ENCODE assay signal across 8 cellular contexts in genomic region chr16:23836078-23836403, GRCh38. TPM values are rescaled to one million over a fixed set of nuclear protein-coding genes. Genes with fewer than 3 reads are reported as not detected.
A peak's percentile ranks its signal among the peaks of the same experiment; 100 is the strongest.
DNase-seq lines count a peak whose midpoint lies in the region; ATAC-seq, FAIRE-seq and TF ChIP-seq lines count a peak whose summit lies in the region.

No MANE protein-coding gene starts in this region.

- H3K79me1 ChIP-seq in H1 (ENCODE audit: low read depth, low read length): no peaks in the 10 kb centered on the region

- H3K23ac ChIP-seq in H1 (ENCODE audit: insufficient read length): no peak overlapping the region

- no peak overlapping the region for H3K56ac ChIP-seq in H1 (replicated peaks; ENCODE audit: insufficient read length, low read depth, low read length)

- CTCF ChIA-PET in activated CD4-positive, alpha-beta T cell treated with anti-CD3 and anti-CD28 coated beads for 36 hours (lab: Charles Lee): interaction anchor here (0.9 to 1.0 kb wide), 2 partner anchors 8 to 174 kb away, joined by 3 read pairs; no protein-coding TSS in a partner anchor
- CTCF ChIA-PET in H1 (lab: Charles Lee; ENCODE audit: partially characterized antibody): interaction anchor here (1.0 kb wide), 1 partner anchor 35 kb away, joined by 3 read pairs; no protein-coding TSS in a partner anchor

- no peak overlapping the region for H3K27ac Mint-ChIP-seq in activated CD4-positive, alpha-beta T cell treated with anti-CD3 and anti-CD28 coated beads for 36 hours

- H4K91ac ChIP-seq in H1 (replicated peaks; ENCODE audit: insufficient read length, low read length): no peak overlapping the region

- FAIRE-seq in H1 (lab: Jason Lieb, UNC): no peak

- TF ChIP-seq EP300 in H1 (IDR thresholded peaks at IDR 0.05; ENCODE audit: borderline replicate concordance in 1 of 2, low read depth in 2 of 2, low read length in 2 of 2): no peak

- no peaks in the 10 kb centered on the region for H3K36me3 ChIP-seq in H1 (ENCODE audit: control insufficient read depth in 2 of 4, insufficient read depth in 4 of 4, low read length in 3 of 4)

- intact Hi-C loops in activated CD4-positive, alpha-beta T cell treated with anti-CD3 and anti-CD28 coated beads for 36 hours (cut with DNase I, micrococcal nuclease): loop anchor here in 1 of 2 experiments (2.0 to 5.0 kb wide), 4 partner anchors 33 to 279 kb away; partner anchors contain the start of genes EARS2 and UBFD1

- H3K4me1 ChIP-seq in H1 (replicated peaks in 1 of 4; ENCODE audit: control insufficient read depth in 3 of 4, insufficient read depth in 4 of 4, low read length in 3 of 4): peaks cover 3 to 15% (median 6%) of the 10 kb centered on the region in 4 experiments; a peak in 6 of 7 replicates

- H3K9me3 ChIP-seq in H1 (ENCODE audit: insufficient read depth in 2 of 2, low read depth in 1 of 2, low read length in 1 of 2): no peaks in the 10 kb centered on the region

- H2AFZ ChIP-seq in H1 (ENCODE audit: low read length): no peak overlapping the region

- H2BK120ac ChIP-seq in H1 (replicated peaks; ENCODE audit: low read depth, low read length): no peak overlapping the region

- H3K9me3 Mint-ChIP-seq in activated CD4-positive, alpha-beta T cell treated with anti-CD3 and anti-CD28 coated beads for 36 hours (ENCODE audit: low read depth): no peaks in the 10 kb centered on the region

- peaks cover 13% of the 10 kb centered on the region for H3K36me3 Mint-ChIP-seq in activated CD4-positive, alpha-beta T cell treated with anti-CD3 and anti-CD28 coated beads for 36 hours (ENCODE audit: low read depth)

- TF ChIP-seq POLR2A in H1 (IDR thresholded peaks at IDR 0.05; ENCODE audit: control extremely low read depth in 1 of 2, low read depth in 2 of 2, low read length in 2 of 2): no peak

- H4K20me1 ChIP-seq in H1 (replicated peaks in 1 of 2; ENCODE audit: control insufficient read depth in 1 of 2, insufficient read depth in 2 of 2, low read length in 2 of 2): no peaks in the 10 kb centered on the region

- DNase-seq in activated CD4-positive, alpha-beta T cell treated with anti-CD3 and anti-CD28 coated beads for 36 hours: no peak
- DNase-seq in activated CD4-positive, alpha-beta T cell treated with anti-CD3 and anti-CD28 coated beads for 48 hours: no peak
- DNase-seq in H1 (ENCODE audit: low read depth in 1 of 2, low spot score in 2 of 2) (peak in 1 of 2 experiments; percentile 69), mucosa of gallbladder (ENCODE audit: low spot score) (no peak), NCI-H748 treated with DMSO at 0.1 percent for 48 hours (lab: John Stamatoyannopoulos, UW) (no peak), NCI-H526 treated with DMSO at 0.1 percent for 48 hours (lab: John Stamatoyannopoulos, UW) (no peak)
- peak; percentile 45 for DNase-seq in stimulated activated naive CD8-positive, alpha-beta T cell treated with anti-CD3 and anti-CD28 coated beads, Interleukin-15, Interleukin-2, amounts not matched to agents 100 U/mL and 50 U/mL, for 24 hours

- peaks cover 9% of the 10 kb centered on the region; the same call in 1 of the 2 replicates for H3K23me2 ChIP-seq in H1 (ENCODE audit: low read depth, low read length)

- 0% methylated on average over 14 of the region's 45 CpGs; no CpG with 5 or more reads in 1 of the 2 experiments for WGBS in H1 (ENCODE audit: extremely low coverage in 1 of 2, insufficient coverage in 1 of 2, insufficient read length in 1 of 2, insufficient replicate concordance in 2 of 2, low coverage in 1 of 2, low lambda C conversion rate in 2 of 2, missing lambda C conversion rate in 1 of 2), 2 experiments

- H2BK20ac ChIP-seq in H1 (ENCODE audit: low read length): no peak overlapping the region

- H3K4me1 Mint-ChIP-seq in activated CD4-positive, alpha-beta T cell treated with anti-CD3 and anti-CD28 coated beads for 36 hours: peaks cover 56% of the 10 kb centered on the region

- no peak overlapping the region for H2BK12ac ChIP-seq in H1 (ENCODE audit: low read depth, low read length)

- H3K27me3 Mint-ChIP-seq in activated CD4-positive, alpha-beta T cell treated with anti-CD3 and anti-CD28 coated beads for 36 hours: peaks cover 2% of the 10 kb centered on the region

- peak overlapping the region; percentile 60 to 87 for H3K4me2 ChIP-seq in H1 (ENCODE audit: insufficient read depth in 1 of 2, low read depth in 2 of 2, low read length in 2 of 2)

- H3K14ac ChIP-seq in H1 (ENCODE audit: insufficient read length): no peak overlapping the region

- no peak overlapping the region for H3K27ac ChIP-seq in H1 (ENCODE audit: low read depth, low read length)

- TF ChIP-seq RAD21 in H1 (IDR thresholded peaks at IDR 0.05 in 1 of 2, conservative IDR thresholded peaks at IDR 0.05 in 1 of 2; ENCODE audit: low read depth in 2 of 2, low read length in 2 of 2): no peak

- H4K5ac ChIP-seq in H1 (ENCODE audit: insufficient read length, low read depth, low read length): no peak overlapping the region

- H3K79me2 ChIP-seq in H1 (ENCODE audit: control insufficient read depth in 1 of 2, insufficient read depth in 2 of 2, low read length in 2 of 2): no peaks in the 10 kb centered on the region

- TF ChIP-seq CTCF in H1 (IDR thresholded peaks at IDR 0.05; ENCODE audit: control extremely low read depth in 1 of 3, insufficient read depth in 1 of 3, low read depth in 1 of 3, low read length in 3 of 3): no peak

- H4K8ac ChIP-seq in H1 (ENCODE audit: extremely low read depth, insufficient read depth, low read length): no peak overlapping the region

- no peak overlapping the region for H3K18ac ChIP-seq in H1 (ENCODE audit: extremely low read depth, low read length)

- no peak overlapping the region for H2AK5ac ChIP-seq in H1 (ENCODE audit: low read depth, low read length)

- no peak overlapping the region for H3K9ac ChIP-seq in H1 (replicated peaks in 1 of 4; ENCODE audit: extremely low read depth in 1 of 4, low read depth in 3 of 4, low read length in 3 of 4)

- H3K4me3 ChIP-seq in H1 (ENCODE audit: extremely low read depth in 1 of 4, insufficient read depth in 2 of 4, low read depth in 3 of 4, low read length in 4 of 4): peak overlapping the region; percentile 33 to 82 (median 63)

- no peak overlapping the region for H3K4ac ChIP-seq in H1 (replicated peaks; ENCODE audit: insufficient read length, low read depth, low read length)

- peak; percentile 24 for ATAC-seq in activated CD4-positive, alpha-beta T cell treated with anti-CD3 and anti-CD28 coated beads for 36 hours
- ATAC-seq in HG03520 (IDR thresholded peaks at IDR 0.05; ENCODE audit: unreplicated experiment): peak; percentile 27
- no peak for ATAC-seq in stimulated activated naive CD8-positive, alpha-beta T cell treated with anti-CD3 and anti-CD28 coated beads, Interleukin-15, Interleukin-2, amounts not matched to agents 100 U/mL and 50 U/mL, for 24 hours

- peaks cover 2 to 33% (median 27%) of the 10 kb centered on the region in 4 experiments for H3K27me3 ChIP-seq in H1 (replicated peaks in 1 of 4; ENCODE audit: control insufficient read depth in 3 of 4, extremely low read depth in 1 of 4, insufficient read depth in 3 of 4, low read length in 3 of 4)

- H2BK15ac ChIP-seq in H1 (ENCODE audit: low read length): no peak overlapping the region

- POLR2A ChIA-PET in activated CD4-positive, alpha-beta T cell treated with anti-CD3 and anti-CD28 coated beads for 36 hours (lab: Charles Lee): no interaction called here
- POLR2A ChIA-PET in H1 (lab: Charles Lee; ENCODE audit: partially characterized antibody): interaction anchor here (0.7 to 0.9 kb wide), 2 partner anchors 20 to 24 kb away, joined by 3 read pairs; no protein-coding TSS in a partner anchor

- no peak overlapping the region for H2BK5ac ChIP-seq in H1 (ENCODE audit: low read depth, low read length)

- H3K4me3 Mint-ChIP-seq in activated CD4-positive, alpha-beta T cell treated with anti-CD3 and anti-CD28 coated beads for 36 hours: peak overlapping the region; percentile 80

TF ChIP-seq in H1, 55 proteins besides CTCF, POLR2A, EP300 and RAD21:
- TF ChIP-seq YY1 (IDR thresholded peaks at IDR 0.05; ENCODE audit: low read depth, low read length) (0 out of 2 replicates have a peak, but pooled peaks have one; percentile 57), RBBP5 (IDR thresholded peaks at IDR 0.05; ENCODE audit: borderline replicate concordance, low read depth, low read length) (0 out of 2 replicates have a peak, but pooled peaks have one; percentile 49), SP2 (IDR thresholded peaks at IDR 0.05; ENCODE audit: low read length) (no peak), POLR2AphosphoS5 (IDR thresholded peaks at IDR 0.05; ENCODE audit: low read depth, low read length) (no peak)

RNA-seq across cellular contexts. Expression of gene PRKCB, which starts 0.3 kb away (rescaled TPM):
- total RNA-seq in activated CD4-positive, alpha-beta T cell treated with anti-CD3 and anti-CD28 coated beads for 36 hours: 10 to 100 TPM; 57.5 to 83.8 TPM
- 12.1 and 13.0 TPM in 2 replicates for total RNA-seq in H1 (2021; fragmentation: NEBNext Ultra II Directional; extraction: Animal tissue kit (Norgen Biotek cat#: 25700))
- polyA plus RNA-seq in H1 (2011; rRNA removed): 7.1 and 16.7 TPM in 2 replicates
- polyA plus RNA-seq in H1 (2011; cell fraction: cytosol; rRNA removed): 7.8 TPM
- 32.4 TPM for polyA plus RNA-seq in H1 (2011; cell fraction: nucleus; rRNA removed)
- 8.6 to 10.7 TPM (median 9.8 TPM) in 4 replicates for polyA plus RNA-seq in H1 (2012, experiment 1 of 2)
- 1.7 TPM for polyA plus RNA-seq in H1 (2012, experiment 2 of 2)
- polyA plus RNA-seq in H1 (2013, experiment 1 of 2): 6.0 TPM
- 5.0 TPM for polyA plus RNA-seq in H1 (2013, experiment 2 of 2)
- polyA minus RNA-seq in H1 (2011; rRNA and poly(A)+ RNA removed): 47.1 and 51.5 TPM in 2 replicates
- polyA minus RNA-seq in H1 (2011; cell fraction: cytosol; rRNA and poly(A)+ RNA removed): 10.6 TPM
- polyA minus RNA-seq in H1 (2011; cell fraction: nucleus; rRNA and poly(A)+ RNA removed): 22.7 TPM
- total RNA-seq in mucosa of gallbladder: 9.6 TPM
